ENCODE assay signal across 18 cellular contexts in the genomic region with DNA sequence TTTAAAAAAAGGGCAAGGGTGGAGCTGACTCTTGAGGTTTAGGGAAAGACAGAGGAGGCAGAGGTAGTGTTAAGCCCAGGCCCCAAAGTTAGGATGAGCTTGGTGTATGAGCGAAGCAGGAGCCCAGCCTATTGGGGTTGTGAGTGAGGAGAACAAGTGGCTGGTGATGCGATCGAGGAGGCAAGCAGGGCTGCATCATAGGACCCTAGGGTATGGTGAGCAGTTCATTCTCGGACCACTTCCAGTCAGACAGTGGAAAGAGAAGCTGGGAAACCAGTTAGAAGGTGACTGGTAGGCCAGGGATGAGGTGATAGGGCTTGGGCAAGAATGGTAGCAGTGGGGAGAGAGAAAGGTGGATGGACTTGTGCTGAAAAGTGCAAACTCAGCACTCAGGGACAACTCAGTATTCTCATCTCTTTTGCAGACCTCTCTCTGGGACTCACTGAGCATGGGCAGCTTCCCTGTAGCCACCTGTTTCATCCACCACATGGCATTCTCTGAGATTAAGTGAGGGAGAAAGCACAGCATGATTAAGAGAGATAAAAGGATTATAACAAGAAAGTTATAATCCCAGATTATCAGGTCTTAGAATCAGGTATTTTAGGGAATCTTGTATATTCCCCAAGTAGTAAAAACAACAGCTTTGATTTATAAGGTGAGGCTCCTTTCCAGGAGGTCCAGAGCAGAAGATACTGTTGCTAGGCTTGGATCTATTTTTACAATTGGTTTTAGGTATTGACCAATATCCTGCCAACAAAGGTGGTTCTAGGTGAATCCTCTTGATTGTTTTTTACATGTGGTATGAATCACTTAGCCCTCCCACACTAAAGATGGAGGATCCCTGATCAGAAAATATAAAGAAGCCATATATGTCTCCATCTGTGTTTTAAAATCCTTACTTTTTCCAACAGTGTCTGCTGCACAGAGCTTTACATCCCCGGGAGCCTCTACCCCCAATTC. TPM values are rescaled to one million over a fixed set of nuclear protein-coding genes. Genes with fewer than 3 reads are reported as not detected.
A peak's percentile ranks its signal among the peaks of the same experiment; 100 is the strongest.
DNase-seq lines count a peak whose midpoint lies in the region; ATAC-seq and TF ChIP-seq lines count a peak whose summit lies in the region.
"Had no signal": no experiment of that assay in that cellular context is flagged by ENCODE, and none has a peak within 500 bp of the region (broad histone marks: within the 10 kb centered on the region; RNA-seq: fewer than 3 reads in every experiment).

No MANE protein-coding gene starts in this region.

- H3K4me3 ChIP-seq in RWPE2 (ENCODE audit: severe bottlenecking) = no peak overlapping the region
- H3K4me3 ChIP-seq: breast epithelium, hepatocyte had no signal

- no peaks in the 10 kb centered on the region for H3K27me3 ChIP-seq in RWPE2 (ENCODE audit: insufficient read depth, poor library complexity, severe bottlenecking)
- H3K27me3 ChIP-seq: breast epithelium, hepatocyte had no signal

- TF ChIP-seq CTCF in RWPE2 (IDR thresholded peaks at IDR 0.05; ENCODE audit: poor library complexity, severe bottlenecking) (no peak), chondrocyte (IDR thresholded peaks at IDR 0.05) (no peak), osteocyte (IDR thresholded peaks at IDR 0.05) (no peak)

- H3K36me3 Mint-ChIP-seq in activated CD4-positive, alpha-beta T cell treated with anti-CD3 and anti-CD28 coated beads, Interleukin-2, amount 10 ng/mL, durations not matched to agents 24 days and 14 days (ENCODE audit: low read depth) = peaks cover 55% of the 10 kb centered on the region
- H3K36me3 Mint-ChIP-seq in activated CD4-positive, alpha-beta T cell treated with anti-CD3 and anti-CD28 coated beads, Interleukin-2, amount 10 ng/mL, durations not matched to agents 7 days and 5 days (ENCODE audit: low read depth) = peaks cover 55% of the 10 kb centered on the region
- H3K36me3 Mint-ChIP-seq in chondrocyte (ENCODE audit: low read depth) (peaks cover 33% of the 10 kb centered on the region), osteocyte (ENCODE audit: unreplicated experiment) (peaks cover 49% of the 10 kb centered on the region)

- intact Hi-C loops in activated CD4-positive, alpha-beta T cell treated with anti-CD3 and anti-CD28 coated beads, Interleukin-2, amount 10 ng/mL, durations not matched to agents 24 days and 14 days (cut with micrococcal nuclease) = no loop called here

- DNase-seq in activated CD4-positive, alpha-beta T cell treated with anti-CD3 and anti-CD28 coated beads, Interleukin-2, amount 10 ng/mL, durations not matched to agents 24 days and 14 days = no peak
- no peak for DNase-seq in activated CD4-positive, alpha-beta T cell treated with anti-CD3 and anti-CD28 coated beads, Interleukin-2, amount 10 ng/mL, durations not matched to agents 7 days and 5 days
- DNase-seq in RWPE2 (ENCODE audit: low spot score) (no peak), chondrocyte (ENCODE audit: low spot score) (no peak), osteocyte (ENCODE audit: extremely low spot score, unreplicated experiment) (no peak), NCI-H1105 treated with DMSO at 0.1 percent for 48 hours (lab: John Stamatoyannopoulos, UW) (no peak)
- DNase-seq in stimulated activated CD4-positive, alpha-beta T cell treated with anti-CD3 and anti-CD28 coated beads, Interleukin-2, amount 100 ng/mL, for 24 hours = no peak
- DNase-seq: activated CD4-positive, alpha-beta T cell treated with anti-CD3 and anti-CD28 coated beads for 1 hour; Caco-2; NCI-H2107; NCI-H774; RPMI8226; stimulated activated CD4-positive, alpha-beta T cell treated with anti-CD3 and anti-CD28 coated beads, Interleukin-12 subunit alpha, Interleukin-12 subunit beta, amount 100 ng/mL, for 4 hours; substantia nigra; T-cell had no signal

- peaks cover 33% of the 10 kb centered on the region for H3K4me1 Mint-ChIP-seq in activated CD4-positive, alpha-beta T cell treated with anti-CD3 and anti-CD28 coated beads, Interleukin-2, amount 10 ng/mL, durations not matched to agents 24 days and 14 days
- H3K4me1 Mint-ChIP-seq in activated CD4-positive, alpha-beta T cell treated with anti-CD3 and anti-CD28 coated beads, Interleukin-2, amount 10 ng/mL, durations not matched to agents 7 days and 5 days = peaks cover 25% of the 10 kb centered on the region
- H3K4me1 Mint-ChIP-seq in chondrocyte (ENCODE audit: low read depth) = peaks cover 24% of the 10 kb centered on the region
- H3K4me1 Mint-ChIP-seq in osteocyte (ENCODE audit: unreplicated experiment) = no peaks in the 10 kb centered on the region

- H3K4me3 Mint-ChIP-seq in activated CD4-positive, alpha-beta T cell treated with anti-CD3 and anti-CD28 coated beads, Interleukin-2, amount 10 ng/mL, durations not matched to agents 24 days and 14 days = no peak overlapping the region
- no peak overlapping the region for H3K4me3 Mint-ChIP-seq in activated CD4-positive, alpha-beta T cell treated with anti-CD3 and anti-CD28 coated beads, Interleukin-2, amount 10 ng/mL, durations not matched to agents 7 days and 5 days
- H3K4me3 Mint-ChIP-seq in chondrocyte (ENCODE audit: unreplicated experiment) = no peak overlapping the region
- H3K4me3 Mint-ChIP-seq in osteocyte (ENCODE audit: unreplicated experiment) = no peak overlapping the region
- H3K4me3 Mint-ChIP-seq: T-cell had no signal

- no peaks in the 10 kb centered on the region for H3K27me3 Mint-ChIP-seq in activated CD4-positive, alpha-beta T cell treated with anti-CD3 and anti-CD28 coated beads, Interleukin-2, amount 10 ng/mL, durations not matched to agents 24 days and 14 days
- H3K27me3 Mint-ChIP-seq in activated CD4-positive, alpha-beta T cell treated with anti-CD3 and anti-CD28 coated beads, Interleukin-2, amount 10 ng/mL, durations not matched to agents 7 days and 5 days = no peaks in the 10 kb centered on the region
- H3K27me3 Mint-ChIP-seq in chondrocyte (ENCODE audit: low read depth) (no peaks in the 10 kb centered on the region), osteocyte (ENCODE audit: unreplicated experiment) (no peaks in the 10 kb centered on the region)
- H3K27me3 Mint-ChIP-seq: T-cell had no signal

- H3K36me3 ChIP-seq in RWPE2 (ENCODE audit: low read depth) = peaks cover 98% of the 10 kb centered on the region

- CTCF ChIA-PET in activated CD4-positive, alpha-beta T cell treated with anti-CD3 and anti-CD28 coated beads, Interleukin-2, amount 10 ng/mL, durations not matched to agents 7 days and 5 days (lab: Charles Lee) = interaction anchor here (0.8 to 2.6 kb wide), 4 partner anchors 14 to 50 kb away, joined by 3 to 8 read pairs (median 4); no protein-coding TSS in a partner anchor

- H3K27ac ChIP-seq in RWPE2 (ENCODE audit: poor library complexity, severe bottlenecking) = no peak overlapping the region
- H3K27ac ChIP-seq: breast epithelium, hepatocyte had no signal

- 0 out of 3 replicates have a peak, but pooled peaks have one; percentile 22 for ATAC-seq in RWPE2 (ENCODE audit: low read depth)
- no peak for ATAC-seq in HG02571 (IDR thresholded peaks at IDR 0.05; ENCODE audit: unreplicated experiment)
- ATAC-seq: T-cell had no signal

- POLR2A ChIA-PET in activated CD4-positive, alpha-beta T cell treated with anti-CD3 and anti-CD28 coated beads, Interleukin-2, amount 10 ng/mL, durations not matched to agents 7 days and 5 days (lab: Charles Lee) = interaction anchor here (0.6 kb wide), 1 partner anchor 130 kb away, joined by 4 read pairs; no protein-coding TSS in a partner anchor

- no peaks in the 10 kb centered on the region for H3K9me3 Mint-ChIP-seq in activated CD4-positive, alpha-beta T cell treated with anti-CD3 and anti-CD28 coated beads, Interleukin-2, amount 10 ng/mL, durations not matched to agents 24 days and 14 days
- no peaks in the 10 kb centered on the region for H3K9me3 Mint-ChIP-seq in activated CD4-positive, alpha-beta T cell treated with anti-CD3 and anti-CD28 coated beads, Interleukin-2, amount 10 ng/mL, durations not matched to agents 7 days and 5 days
- H3K9me3 Mint-ChIP-seq in chondrocyte (ENCODE audit: low read depth) (no peaks in the 10 kb centered on the region), osteocyte (ENCODE audit: unreplicated experiment) (no peaks in the 10 kb centered on the region)
- H3K9me3 Mint-ChIP-seq: T-cell had no signal

- H3K4me1 ChIP-seq in RWPE2 (ENCODE audit: insufficient read depth, poor library complexity, severe bottlenecking) = peaks cover 18% of the 10 kb centered on the region
- H3K4me1 ChIP-seq: breast epithelium, Caco-2 had no signal

- H3K9me3 ChIP-seq in RWPE2 (ENCODE audit: severe bottlenecking) = no peaks in the 10 kb centered on the region
- H3K9me3 ChIP-seq: breast epithelium, Caco-2 had no signal

- H3K27ac Mint-ChIP-seq in activated CD4-positive, alpha-beta T cell treated with anti-CD3 and anti-CD28 coated beads, Interleukin-2, amount 10 ng/mL, durations not matched to agents 24 days and 14 days = peak overlapping the region; percentile 74
- no peak overlapping the region for H3K27ac Mint-ChIP-seq in activated CD4-positive, alpha-beta T cell treated with anti-CD3 and anti-CD28 coated beads, Interleukin-2, amount 10 ng/mL, durations not matched to agents 7 days and 5 days
- H3K27ac Mint-ChIP-seq in chondrocyte (ENCODE audit: unreplicated experiment) (peak overlapping the region; percentile 23), osteocyte (ENCODE audit: unreplicated experiment) (peak overlapping the region; percentile 31)

RNA-seq across cellular contexts. Expression of gene XRCC5, which starts 38.3 kb away (rescaled TPM):
- 476 and 510 TPM in 2 replicates for total RNA-seq in activated CD4-positive, alpha-beta T cell treated with anti-CD3 and anti-CD28 coated beads, Interleukin-2, amount 10 ng/mL, durations not matched to agents 24 days and 14 days
- 100 to 1,000 TPM; 292 to 331 TPM for total RNA-seq in activated CD4-positive, alpha-beta T cell treated with anti-CD3 and anti-CD28 coated beads, Interleukin-2, amount 10 ng/mL, durations not matched to agents 7 days and 5 days
- 154 to 236 TPM (median 158 TPM) in 3 replicates for total RNA-seq in chondrocyte
- total RNA-seq in osteocyte = 224 and 234 TPM in 2 replicates
